Comparison of ENCODE assay signal across 17 cellular contexts in genomic region chr7:568681-569035, GRCh38. TPM values are rescaled to one million over a fixed set of nuclear protein-coding genes. Genes with fewer than 3 reads are reported as not detected.
DNase-seq lines count a peak whose midpoint lies in the region; ATAC-seq and TF ChIP-seq lines count a peak whose summit lies in the region.
"Had no signal": no experiment of that assay in that cellular context is flagged by ENCODE, and none has a peak within 500 bp of the region (broad histone marks: within the 10 kb centered on the region; RNA-seq: fewer than 3 reads in every experiment).

No MANE protein-coding gene starts in this region.

- no peaks in the 10 kb centered on the region for H3K36me3 ChIP-seq in MG63

- H3K4me3 Mint-ChIP-seq in nephron progenitor cell: no peak overlapping the region
- H3K4me3 Mint-ChIP-seq: natural killer cell treated with Interleukin-12 subunit alpha and Interleukin-12 subunit beta and Interleukin-15 and Interleukin-18, amount 100 ng/mL, for 72 hours; stimulated activated naive CD8-positive, alpha-beta T cell treated with anti-CD3 and anti-CD28 coated beads, Interleukin-15, amount 100 ng/mL, for 72 hours had no signal

- no peaks in the 10 kb centered on the region for H3K9me3 Mint-ChIP-seq in nephron progenitor cell
- H3K9me3 Mint-ChIP-seq: natural killer cell treated with Interleukin-12 subunit alpha and Interleukin-12 subunit beta and Interleukin-15 and Interleukin-18, amount 100 ng/mL, for 72 hours; stimulated activated naive CD8-positive, alpha-beta T cell treated with anti-CD3 and anti-CD28 coated beads, Interleukin-15, amount 100 ng/mL, for 72 hours had no signal

- H3K9me3 ChIP-seq in MG63: no peaks in the 10 kb centered on the region

- peak; percentile 73 for ATAC-seq in Right ventricle myocardium superior (ENCODE audit: poor library complexity)
- ATAC-seq in GM21526 (IDR thresholded peaks at IDR 0.05; ENCODE audit: low FRiP score, unreplicated experiment): no peak
- ATAC-seq: natural killer cell treated with Interleukin-12 subunit alpha and Interleukin-12 subunit beta and Interleukin-15 and Interleukin-18, amount 100 ng/mL, for 72 hours; stimulated activated naive CD8-positive, alpha-beta T cell treated with anti-CD3 and anti-CD28 coated beads, Interleukin-15, amount 100 ng/mL, for 72 hours had no signal

- no peaks in the 10 kb centered on the region for H3K27me3 ChIP-seq in MG63

- H3K4me1 Mint-ChIP-seq in nephron progenitor cell: peaks cover 38% of the 10 kb centered on the region

- peak overlapping the region; percentile 64 for H3K27ac Mint-ChIP-seq in nephron progenitor cell
- H3K27ac Mint-ChIP-seq: natural killer cell treated with Interleukin-12 subunit alpha and Interleukin-12 subunit beta and Interleukin-15 and Interleukin-18, amount 100 ng/mL, for 72 hours; stimulated activated naive CD8-positive, alpha-beta T cell treated with anti-CD3 and anti-CD28 coated beads, Interleukin-15, amount 100 ng/mL, for 72 hours had no signal

- TF ChIP-seq CTCF in AG09309 (IDR thresholded peaks at IDR 0.05; ENCODE audit: control insufficient read depth, insufficient read depth, low read depth, low read length, missing control alignments) (no peak), nephron progenitor cell (IDR thresholded peaks at IDR 0.05) (no peak)

- H3K36me3 Mint-ChIP-seq in nephron progenitor cell (ENCODE audit: low read depth): no peaks in the 10 kb centered on the region
- H3K36me3 Mint-ChIP-seq: natural killer cell treated with Interleukin-12 subunit alpha and Interleukin-12 subunit beta and Interleukin-15 and Interleukin-18, amount 100 ng/mL, for 72 hours had no signal

- peak; percentile 24 for DNase-seq in AG09309 (ENCODE audit: low read depth)
- DNase-seq in MG63: peak; percentile 49
- peak; percentile 60 for DNase-seq in Right ventricle myocardium superior
- DNase-seq in nephron progenitor cell: no peak
- no peak for DNase-seq in hypothalamus (lab: John Stamatoyannopoulos, UW)
- DNase-seq in AML-193 (lab: John Stamatoyannopoulos, UW): no peak
- no peak for DNase-seq in SKM-1 treated with dmso at 0.1 percent for 144 hours (lab: John Stamatoyannopoulos, UW; ENCODE audit: unreplicated experiment)
- DNase-seq: activated CD4-positive, alpha-beta T cell treated with anti-CD3 and anti-CD28 coated beads for 1 hour; activated effector memory CD4-positive, alpha-beta T cell treated with anti-CD3 and anti-CD28 coated beads, Interleukin-2, amount 50 U/mL, for 16 hours; NCI-H2081; NCI-H510A; stimulated activated CD4-positive, alpha-beta T cell treated with anti-CD3 and anti-CD28 coated beads, Interleukin-1b, Interleukin-23, amount 100 ng/mL, for 48 hours; stimulated activated naive CD8-positive, alpha-beta T cell treated with anti-CD3 and anti-CD28 coated beads, Interleukin-15, amount 100 ng/mL, for 72 hours; T-helper 9 cell had no signal

- peaks cover 2% of the 10 kb centered on the region for H3K27me3 Mint-ChIP-seq in nephron progenitor cell (ENCODE audit: low read depth, poor library complexity)
- H3K27me3 Mint-ChIP-seq: natural killer cell treated with Interleukin-12 subunit alpha and Interleukin-12 subunit beta and Interleukin-15 and Interleukin-18, amount 100 ng/mL, for 72 hours; stimulated activated naive CD8-positive, alpha-beta T cell treated with anti-CD3 and anti-CD28 coated beads, Interleukin-15, amount 100 ng/mL, for 72 hours had no signal

- H3K4me3 ChIP-seq in AG09309 (ENCODE audit: control insufficient read depth, low read depth, low read length): no peak overlapping the region
- H3K4me3 ChIP-seq in MG63: no peak overlapping the region

- intact Hi-C loops in Right ventricle myocardium superior (cut with DNase I): no loop called here

RNA-seq across cellular contexts. Expression of gene PDGFA, which starts 49.0 kb away (rescaled TPM):
- total RNA-seq in MG63 (2014; rRNA removed; shearing (Covaris generic); ENCODE audit: low replicate concordance): 4.9 and 33.7 TPM in 2 replicates
- total RNA-seq in Right ventricle myocardium superior: 34.5 TPM
- total RNA-seq: OCI-LY7 had no signal

Comparison
In these comparisons a context has a peak if more than half of its experiments do, and no peak if none do; other contexts are left out.
1. DNase-seq: peak in AG09309 (single experiment), MG63 (single experiment) and Right ventricle myocardium superior (single experiment); none in nephron progenitor cell (single experiment), hypothalamus (0 of 51), AML-193 (0 of 2) and SKM-1 treated with dmso at 0.1 percent for 144 hours (single experiment).